ENCODE assay signal across 8 cellular contexts in the genomic region with DNA sequence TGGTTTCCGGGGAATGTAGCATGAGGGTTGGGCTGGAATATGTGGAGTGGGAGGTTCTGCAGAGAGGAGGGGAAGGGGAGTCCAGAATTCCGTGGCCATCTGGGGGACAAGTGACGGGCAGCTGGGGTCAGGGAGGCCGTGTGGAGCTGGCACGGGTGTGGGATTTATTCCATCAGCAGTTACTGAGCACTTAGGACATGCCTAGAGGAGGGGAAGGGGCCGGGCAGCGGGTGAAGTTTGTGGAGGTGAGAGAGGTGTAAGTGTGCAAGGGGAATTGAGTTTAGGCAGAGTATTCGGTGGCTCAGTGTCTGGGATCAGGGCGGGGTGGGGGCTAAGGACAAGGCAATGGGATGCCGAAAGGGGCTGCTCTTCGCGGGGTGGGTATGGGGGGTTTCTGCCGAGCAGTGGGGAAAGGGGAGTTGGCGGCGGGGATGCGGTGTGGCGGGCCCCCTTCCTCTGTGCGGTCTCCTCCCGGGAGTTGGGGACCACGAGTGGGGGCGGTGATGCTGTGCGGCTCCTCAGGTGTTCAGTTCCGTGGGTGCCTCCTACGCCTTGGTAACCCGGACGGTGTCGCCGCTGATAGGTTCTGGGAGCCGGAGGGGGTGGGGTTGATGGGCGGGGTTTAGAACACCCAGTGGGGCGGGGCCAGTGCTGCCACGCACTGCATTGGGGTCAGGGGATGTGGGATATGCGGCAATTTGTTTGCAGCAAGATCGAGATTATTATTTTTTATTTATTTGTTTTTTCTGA. TPM values are rescaled to one million over a fixed set of nuclear protein-coding genes. Genes with fewer than 3 reads are reported as not detected.
DNase-seq lines count a peak whose midpoint lies in the region; ATAC-seq and TF ChIP-seq lines count a peak whose summit lies in the region.

No MANE protein-coding gene starts in this region.

- no peaks in the 10 kb centered on the region for H3K36me3 ChIP-seq in ES-I3 (ENCODE audit: insufficient read depth, low read length)

- no peaks in the 10 kb centered on the region for H3K9me3 ChIP-seq in ES-I3 (ENCODE audit: control insufficient read depth, insufficient read depth, low read length)

- H3K27me3 Mint-ChIP-seq in glutamatergic neuron (ENCODE audit: unreplicated experiment) = peaks cover 5% of the 10 kb centered on the region

- H3K9me3 Mint-ChIP-seq in glutamatergic neuron (ENCODE audit: unreplicated experiment) = peaks cover 7% of the 10 kb centered on the region

- TF ChIP-seq CTCF in glutamatergic neuron (IDR thresholded peaks at IDR 0.05; ENCODE audit: partially characterized antibody, unreplicated experiment) = no peak

- H3K4me1 Mint-ChIP-seq in glutamatergic neuron (ENCODE audit: low read depth, unreplicated experiment) = peaks cover 20% of the 10 kb centered on the region

- peak overlapping the region; percentile 98 for H3K4me3 Mint-ChIP-seq in glutamatergic neuron (ENCODE audit: unreplicated experiment)

- peak overlapping the region; percentile 27 for H3K4me3 ChIP-seq in skeletal muscle cell (ENCODE audit: low read depth, low read length)

- H3K36me3 Mint-ChIP-seq in glutamatergic neuron (ENCODE audit: unreplicated experiment) = no peaks in the 10 kb centered on the region

- peak; percentile 61 for DNase-seq in NCI-H774 (lab: John Stamatoyannopoulos, UW)
- peak; percentile 69 for DNase-seq in activated effector memory CD4-positive, alpha-beta T cell treated with Interleukin-2 at 50 U/mL for 16 hours
- DNase-seq in glutamatergic neuron = peak; percentile 77
- DNase-seq in skeletal muscle cell (ENCODE audit: low read depth) = no peak
- DNase-seq in SKM-1 (lab: John Stamatoyannopoulos, UW; ENCODE audit: unreplicated experiment) = no peak
- DNase-seq in DMS 273 (lab: John Stamatoyannopoulos, UW; ENCODE audit: unreplicated experiment) = no peak

- peaks cover 5% of the 10 kb centered on the region; the same call in 1 of the 2 replicates for H3K4me1 ChIP-seq in ES-I3 (ENCODE audit: insufficient read depth, low read length)

- peak overlapping the region; percentile 66 for H3K27ac Mint-ChIP-seq in glutamatergic neuron (ENCODE audit: unreplicated experiment)

- ATAC-seq in HG03521 (IDR thresholded peaks at IDR 0.05; ENCODE audit: unreplicated experiment) = no peak

- H3K9ac ChIP-seq in ES-I3 (ENCODE audit: low read depth, low read length) = peak overlapping the region; percentile 40; the same call in 1 of the 2 replicates

RNA-seq across cellular contexts. Expression of a gene that starts 5.4 kb away (rescaled TPM):
- 33.5 TPM for total RNA-seq in glutamatergic neuron (ENCODE audit: unreplicated experiment)

RNA-seq across cellular contexts. Expression of a gene that starts 22.2 kb away (rescaled TPM):
- total RNA-seq in glutamatergic neuron (ENCODE audit: unreplicated experiment) = not detected

RNA-seq across cellular contexts. Expression of a gene that starts 27.0 kb away (rescaled TPM):
- total RNA-seq in glutamatergic neuron (ENCODE audit: unreplicated experiment) = 163 TPM

RNA-seq across cellular contexts. Expression of a gene that starts 40.1 kb away (rescaled TPM):
- total RNA-seq in glutamatergic neuron (ENCODE audit: unreplicated experiment) = 0.20 TPM

Comparison
In these comparisons a context has a peak if more than half of its experiments do, and no peak if none do; other contexts are left out.
1. DNase-seq: peak in NCI-H774 (single experiment), activated effector memory CD4-positive, alpha-beta T cell treated with Interleukin-2 at 50 U/mL for 16 hours (single experiment) and glutamatergic neuron (single experiment); none in skeletal muscle cell (single experiment), SKM-1 (single experiment) and DMS 273 (single experiment).